Comparison of ENCODE assay signal across 1 cellular context in genomic region chr2:197728555-197729544, GRCh38.
A peak's percentile ranks its signal among the peaks of the same experiment; 100 is the strongest.
TF ChIP-seq lines count a peak whose summit lies in the region.

No MANE protein-coding gene starts in this region.

TF ChIP-seq in K562, 482 proteins besides CTCF, POLR2A, EP300 and RAD21 (continued from another document):
- TF ChIP-seq, protein P1, sequence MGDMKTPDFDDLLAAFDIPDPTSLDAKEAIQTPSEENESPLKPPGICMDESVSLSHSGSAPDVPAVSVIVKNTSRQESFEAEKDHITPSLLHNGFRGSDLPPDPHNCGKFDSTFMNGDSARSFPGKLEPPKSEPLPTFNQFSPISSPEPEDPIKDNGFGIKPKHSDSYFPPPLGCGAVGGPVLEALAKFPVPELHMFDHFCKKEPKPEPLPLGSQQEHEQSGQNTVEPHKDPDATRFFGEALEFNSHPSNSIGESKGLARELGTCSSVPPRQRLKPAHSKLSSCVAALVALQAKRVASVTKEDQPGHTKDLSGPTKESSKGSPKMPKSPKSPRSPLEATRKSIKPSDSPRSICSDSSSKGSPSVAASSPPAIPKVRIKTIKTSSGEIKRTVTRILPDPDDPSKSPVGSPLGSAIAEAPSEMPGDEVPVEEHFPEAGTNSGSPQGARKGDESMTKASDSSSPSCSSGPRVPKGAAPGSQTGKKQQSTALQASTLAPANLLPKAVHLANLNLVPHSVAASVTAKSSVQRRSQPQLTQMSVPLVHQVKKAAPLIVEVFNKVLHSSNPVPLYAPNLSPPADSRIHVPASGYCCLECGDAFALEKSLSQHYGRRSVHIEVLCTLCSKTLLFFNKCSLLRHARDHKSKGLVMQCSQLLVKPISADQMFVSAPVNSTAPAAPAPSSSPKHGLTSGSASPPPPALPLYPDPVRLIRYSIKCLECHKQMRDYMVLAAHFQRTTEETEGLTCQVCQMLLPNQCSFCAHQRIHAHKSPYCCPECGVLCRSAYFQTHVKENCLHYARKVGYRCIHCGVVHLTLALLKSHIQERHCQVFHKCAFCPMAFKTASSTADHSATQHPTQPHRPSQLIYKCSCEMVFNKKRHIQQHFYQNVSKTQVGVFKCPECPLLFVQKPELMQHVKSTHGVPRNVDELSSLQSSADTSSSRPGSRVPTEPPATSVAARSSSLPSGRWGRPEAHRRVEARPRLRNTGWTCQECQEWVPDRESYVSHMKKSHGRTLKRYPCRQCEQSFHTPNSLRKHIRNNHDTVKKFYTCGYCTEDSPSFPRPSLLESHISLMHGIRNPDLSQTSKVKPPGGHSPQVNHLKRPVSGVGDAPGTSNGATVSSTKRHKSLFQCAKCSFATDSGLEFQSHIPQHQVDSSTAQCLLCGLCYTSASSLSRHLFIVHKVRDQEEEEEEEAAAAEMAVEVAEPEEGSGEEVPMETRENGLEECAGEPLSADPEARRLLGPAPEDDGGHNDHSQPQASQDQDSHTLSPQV (IDR thresholded peaks at IDR 0.05): 0 out of 2 replicates have a peak, but pooled peaks have one; percentile 22
- TF ChIP-seq SMAD4 (CRISPR knock-in tag; conservative IDR thresholded peaks at IDR 0.05): 0 out of 2 replicates have a peak, but pooled peaks have one; percentile 24
- TF ChIP-seq, protein P2, sequence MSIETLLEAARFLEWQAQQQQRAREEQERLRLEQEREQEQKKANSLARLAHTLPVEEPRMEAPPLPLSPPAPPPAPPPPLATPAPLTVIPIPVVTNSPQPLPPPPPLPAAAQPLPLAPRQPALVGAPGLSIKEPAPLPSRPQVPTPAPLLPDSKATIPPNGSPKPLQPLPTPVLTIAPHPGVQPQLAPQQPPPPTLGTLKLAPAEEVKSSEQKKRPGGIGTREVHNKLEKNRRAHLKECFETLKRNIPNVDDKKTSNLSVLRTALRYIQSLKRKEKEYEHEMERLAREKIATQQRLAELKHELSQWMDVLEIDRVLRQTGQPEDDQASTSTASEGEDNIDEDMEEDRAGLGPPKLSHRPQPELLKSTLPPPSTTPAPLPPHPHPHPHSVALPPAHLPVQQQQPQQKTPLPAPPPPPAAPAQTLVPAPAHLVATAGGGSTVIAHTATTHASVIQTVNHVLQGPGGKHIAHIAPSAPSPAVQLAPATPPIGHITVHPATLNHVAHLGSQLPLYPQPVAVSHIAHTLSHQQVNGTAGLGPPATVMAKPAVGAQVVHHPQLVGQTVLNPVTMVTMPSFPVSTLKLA (conservative IDR thresholded peaks at IDR 0.05): peak in 1 of 2 experiments; percentile 33; a peak in 1 of 4 replicates
- peak; percentile 55 for TF ChIP-seq EGR1 (conservative IDR thresholded peaks at IDR 0.05)
- peak in 2 of 3 experiments; percentile 10 to 78 for TF ChIP-seq YY1 (IDR thresholded peaks at IDR 0.05; ENCODE audit: borderline replicate concordance in 1 of 3, control insufficient read depth in 1 of 3, extremely low read depth in 1 of 3, insufficient read depth in 3 of 3, insufficient read length in 1 of 3, insufficient replicate concordance in 2 of 3, low read depth in 1 of 3, low read length in 2 of 3)
- TF ChIP-seq BRD4 (IDR thresholded peaks at IDR 0.05): 0 out of 2 replicates have a peak, but pooled peaks have one; percentile 40
- TF ChIP-seq POLR2G (IDR thresholded peaks at IDR 0.05; ENCODE audit: low read depth, low read length): 0 out of 2 replicates have a peak, but pooled peaks have one; percentile 51
- TF ChIP-seq RBFOX2 (IDR thresholded peaks at IDR 0.05; ENCODE audit: low read depth, low read length): peak; percentile 51
- TF ChIP-seq L3MBTL2 (IDR thresholded peaks at IDR 0.05): peak; percentile 41; the same call in 1 of the 2 replicates
- peak; percentile 66 for TF ChIP-seq EP400 (IDR thresholded peaks at IDR 0.05)
- TF ChIP-seq POLR2H (tag; IDR thresholded peaks at IDR 0.05; ENCODE audit: low read depth): peak; percentile 47; the same call in 1 of the 2 replicates
- TF ChIP-seq NRF1 (conservative IDR thresholded peaks at IDR 0.05 in 1 of 2, IDR thresholded peaks at IDR 0.05 in 1 of 2): peak; percentile 52 to 60; a peak in 3 of 4 replicates
- TF ChIP-seq CXXC5 (CRISPR knock-in tag; IDR thresholded peaks at IDR 0.05): peak; percentile 34; the same call in 1 of the 2 replicates
- TF ChIP-seq NCOA6 (IDR thresholded peaks at IDR 0.05): peak; percentile 38; the same call in 1 of the 2 replicates
- TF ChIP-seq TBP (optimal IDR thresholded peaks at IDR 0.05; ENCODE audit: low read depth, low read length): peak; percentile 20
- TF ChIP-seq SUPT5H (IDR thresholded peaks at IDR 0.05): peak; percentile 62; the same call in 1 of the 2 replicates
- peak; percentile 29 for TF ChIP-seq TAF1 (IDR thresholded peaks at IDR 0.05; ENCODE audit: control insufficient read depth, extremely low read depth, insufficient read depth, low read length, severe bottlenecking)
- TF ChIP-seq ATF7 (IDR thresholded peaks at IDR 0.05): 0 out of 2 replicates have a peak, but pooled peaks have one; percentile 19
- 0 out of 2 replicates have a peak, but pooled peaks have one; percentile 17 for TF ChIP-seq PKNOX1 (IDR thresholded peaks at IDR 0.05)
- TF ChIP-seq TAF9B (IDR thresholded peaks at IDR 0.05; ENCODE audit: partially characterized antibody): peak; percentile 78
- TF ChIP-seq TAF7 (tag; IDR thresholded peaks at IDR 0.05): peak; percentile 64
- TF ChIP-seq MGA (IDR thresholded peaks at IDR 0.05): peak; percentile 56
